ENCODE assay signal across 16 cellular contexts in genomic region chr17:81135503-81136283, GRCh38. TPM values are rescaled to one million over a fixed set of nuclear protein-coding genes. Genes with fewer than 3 reads are reported as not detected.
DNase-seq lines count a peak whose midpoint lies in the region; ATAC-seq and TF ChIP-seq lines count a peak whose summit lies in the region.
"Had no signal": no experiment of that assay in that cellular context is flagged by ENCODE, and none has a peak within 500 bp of the region (broad histone marks: within the 10 kb centered on the region; RNA-seq: fewer than 3 reads in every experiment).

No MANE protein-coding gene starts in this region.

- DNase-seq in NCI-H146 (lab: John Stamatoyannopoulos, UW) (peak; percentile 27), NCI-H146 treated with DMSO at 0.1 percent for 48 hours (lab: John Stamatoyannopoulos, UW; ENCODE audit: unreplicated experiment) (no peak), NCI-H446 treated with DMSO at 0.1 percent for 48 hours (lab: John Stamatoyannopoulos, UW) (peak; percentile 44), dorsolateral prefrontal cortex (peak in 9 of 10 donors; percentile 68 to 88 (median 79)), superior temporal gyrus (ENCODE audit: extremely low spot score) (peak; percentile 59), epidermal melanocyte (ENCODE audit: insufficient read length, low spot score) (no peak), HuH-7 (ENCODE audit: low spot score) (no peak)
- DNase-seq: activated CD8-positive, alpha-beta memory T cell treated with anti-CD3 and anti-CD28 coated beads, Interleukin-2, amount 50 U/mL, for 4 hours; activated naive CD8-positive, alpha-beta T cell treated with anti-CD3 and anti-CD28 coated beads, Interleukin-2, amount 50 U/mL, for 24 hours; H9; naive thymus-derived CD8-positive, alpha-beta T cell; trophoblast cell had no signal

- no peaks in the 10 kb centered on the region for H3K27me3 ChIP-seq in dorsolateral prefrontal cortex

- intact Hi-C loops in dorsolateral prefrontal cortex (cut with DNase I), result no loop called here

- no peak for ATAC-seq in HG03432 (IDR thresholded peaks at IDR 0.05; ENCODE audit: unreplicated experiment)
- ATAC-seq: activated naive CD8-positive, alpha-beta T cell treated with anti-CD3 and anti-CD28 coated beads, Interleukin-2, amount 50 U/mL, for 24 hours; naive thymus-derived CD8-positive, alpha-beta T cell had no signal

- H3K4me3 ChIP-seq in dorsolateral prefrontal cortex, result peak overlapping the region in 10 of 59 donors; percentile 5 to 30 (median 11)
- H3K4me3 ChIP-seq: smooth muscle cell had no signal

- H3K27ac ChIP-seq in dorsolateral prefrontal cortex, result peak overlapping the region; percentile 29 to 100 (median 98)

- TF ChIP-seq CTCF in dorsolateral prefrontal cortex (IDR thresholded peaks at IDR 0.05 in 54 of 56, conservative IDR thresholded peaks at IDR 0.05 in 2 of 56; ENCODE audit: low read depth in 1 of 56, partially characterized antibody in 56 of 56), result peak in 2 of 56 donors; percentile 12 to 17

RNA-seq across cellular contexts. Expression of gene PVALEF, which starts 29.6 kb away (rescaled TPM):
- total RNA-seq in dorsolateral prefrontal cortex, result 1 to 10 TPM in 23 of 120 experiments, under 1 TPM in 78, not detected in 19; 0.35 to 2.6 (median 0.77) TPM
- total RNA-seq: A172; dermis microvascular lymphatic vessel endothelial cell; H9; naive thymus-derived CD8-positive, alpha-beta T cell; smooth muscle cell had no signal

RNA-seq across cellular contexts. Expression of gene AATK, which starts 30.3 kb away (rescaled TPM):
- 100 to 1,000 TPM; 143 to 915 (median 275) TPM for total RNA-seq in dorsolateral prefrontal cortex

Comparison
In these comparisons a context has a peak if more than half of its experiments do, and no peak if none do; other contexts are left out.
1. DNase-seq: peak in NCI-H146 (single experiment), NCI-H446 treated with DMSO at 0.1 percent for 48 hours (single experiment), dorsolateral prefrontal cortex (9 of 10) and superior temporal gyrus (single experiment); none in NCI-H146 treated with DMSO at 0.1 percent for 48 hours (single experiment), epidermal melanocyte (single experiment) and HuH-7 (single experiment).